10 cellular contexts compared by ENCODE assay signal in genomic region chr6:40586369-40586768, GRCh38. TPM values are rescaled to one million over a fixed set of nuclear protein-coding genes. Genes with fewer than 3 reads are reported as not detected.
A peak's percentile ranks its signal among the peaks of the same experiment; 100 is the strongest.
DNase-seq lines count a peak whose midpoint lies in the region; ATAC-seq and TF ChIP-seq lines count a peak whose summit lies in the region.
"Had no signal": no experiment of that assay in that cellular context is flagged by ENCODE, and none has a peak within 500 bp of the region (broad histone marks: within the 10 kb centered on the region; RNA-seq: fewer than 3 reads in every experiment).

No MANE protein-coding gene starts in this region.

- TF ChIP-seq CTCF in WTC11 (IDR thresholded peaks at IDR 0.05) (no peak), tibial artery (IDR thresholded peaks at IDR 0.05) (no peak)

- CTCF ChIA-PET in WTC11 (lab: Charles Lee) = interaction anchor here (0.6 to 5.4 kb wide), 16 partner anchors 10 to 547 kb away, joined by 3 to 130 read pairs (median 8); no protein-coding TSS in a partner anchor

- DNase-seq in activated naive CD4-positive, alpha-beta T cell (lab: John Stamatoyannopoulos, UW) = no peak
- DNase-seq in WTC11 (ENCODE audit: low spot score) (peak; percentile 16), tibial artery (no peak), NCI-H1417 treated with DMSO at 0.1 percent for 48 hours (lab: John Stamatoyannopoulos, UW) (no peak), aorta (no peak), pons (ENCODE audit: low spot score) (no peak)
- DNase-seq: NCI-H1436 treated with DMSO at 0.1 percent for 48 hours had no signal

- ATAC-seq in WTC11 (peak; percentile 2), aorta (ENCODE audit: low FRiP score) (no peak)

- H3K9me3 ChIP-seq in tibial artery = no peaks in the 10 kb centered on the region
- no peaks in the 10 kb centered on the region for H3K9me3 ChIP-seq in aorta (ENCODE audit: control insufficient read depth, low read length)

- H3K27ac ChIP-seq in layer of hippocampus (ENCODE audit: low read depth, low read length) (peak overlapping the region; percentile 46), tibial artery (no peak overlapping the region), aorta (ENCODE audit: low read depth in 1 of 2, low read length in 2 of 2) (no peak overlapping the region)

- H3K27me3 ChIP-seq in layer of hippocampus (ENCODE audit: control insufficient read depth, insufficient read depth, low read length) (peaks cover 11% of the 10 kb centered on the region), tibial artery (peaks cover 0 to 69% of the 10 kb centered on the region in 2 donors), aorta (ENCODE audit: control insufficient read depth in 1 of 2, insufficient read depth in 2 of 2, low read length in 1 of 2) (no peaks in the 10 kb centered on the region)

- POLR2A ChIA-PET in WTC11 (lab: Charles Lee) = no interaction called here

- H3K4me1 Mint-ChIP-seq in activated naive CD4-positive, alpha-beta T cell treated with anti-CD3 and anti-CD28 coated beads, Interleukin-2, amount 50 U/mL, for 24 hours = peaks cover 32% of the 10 kb centered on the region
- H3K4me1 Mint-ChIP-seq in WTC11 = peaks cover 40% of the 10 kb centered on the region

- no peak overlapping the region for H3K27ac Mint-ChIP-seq in activated naive CD4-positive, alpha-beta T cell treated with anti-CD3 and anti-CD28 coated beads, Interleukin-2, amount 50 U/mL, for 24 hours
- no peak overlapping the region for H3K27ac Mint-ChIP-seq in WTC11

- no peaks in the 10 kb centered on the region for H3K9me3 Mint-ChIP-seq in activated naive CD4-positive, alpha-beta T cell treated with anti-CD3 and anti-CD28 coated beads, Interleukin-2, amount 50 U/mL, for 24 hours
- H3K9me3 Mint-ChIP-seq in WTC11 = no peaks in the 10 kb centered on the region

- no peaks in the 10 kb centered on the region for H3K36me3 ChIP-seq in tibial artery
- H3K36me3 ChIP-seq in aorta (ENCODE audit: control insufficient read depth in 1 of 2, insufficient read depth in 2 of 2, low read length in 1 of 2) = no peaks in the 10 kb centered on the region

- WGBS in aorta, 2 donors = 9 to 10% methylated on average over 15 of the region's 15 CpGs

- H3K4me1 ChIP-seq in tibial artery = peaks cover 0 to 25% (median 20%) of the 10 kb centered on the region in 4 donors
- no peaks in the 10 kb centered on the region for H3K4me1 ChIP-seq in aorta (ENCODE audit: control insufficient read depth in 1 of 2, insufficient read depth in 2 of 2, low read length in 2 of 2)

- peaks cover 4% of the 10 kb centered on the region for H3K27me3 Mint-ChIP-seq in activated naive CD4-positive, alpha-beta T cell treated with anti-CD3 and anti-CD28 coated beads, Interleukin-2, amount 50 U/mL, for 24 hours
- peaks cover 49% of the 10 kb centered on the region for H3K27me3 Mint-ChIP-seq in WTC11 (ENCODE audit: low read depth)

- intact Hi-C loops in tibial artery (cut with DNase I; ENCODE audit: low total_unique reads) (no loop called here), aorta (cut with DNase I) (loop anchor here in 1 of 2 donors (5.0 kb wide), 1 partner anchor 604 kb away; no protein-coding TSS in a partner anchor)

- H3K4me3 ChIP-seq in tibial artery (peak overlapping the region; percentile 45 to 55), aorta (ENCODE audit: low read length in 2 of 2) (no peak overlapping the region)

- no peaks in the 10 kb centered on the region for H3K36me3 Mint-ChIP-seq in activated naive CD4-positive, alpha-beta T cell treated with anti-CD3 and anti-CD28 coated beads, Interleukin-2, amount 50 U/mL, for 24 hours
- no peaks in the 10 kb centered on the region for H3K36me3 Mint-ChIP-seq in WTC11

- peak overlapping the region; percentile 84 for H3K4me3 Mint-ChIP-seq in activated naive CD4-positive, alpha-beta T cell treated with anti-CD3 and anti-CD28 coated beads, Interleukin-2, amount 50 U/mL, for 24 hours
- peak overlapping the region; percentile 80 for H3K4me3 Mint-ChIP-seq in WTC11

TF ChIP-seq in WTC11, 78 proteins besides CTCF, POLR2A, EP300 and RAD21:
- TF ChIP-seq PRDM15 (CRISPR knock-in tag; IDR thresholded peaks at IDR 0.05) (peak; percentile 9; the same call in 1 of the 2 replicates), FOXP4 (CRISPR knock-in tag; IDR thresholded peaks at IDR 0.05) (0 out of 2 replicates have a peak, but pooled peaks have one; percentile 34), FOXK1 (CRISPR knock-in tag; IDR thresholded peaks at IDR 0.05) (no peak), GTF2I (CRISPR knock-in tag; conservative IDR thresholded peaks at IDR 0.05) (no peak), GABPB1 (CRISPR knock-in tag; IDR thresholded peaks at IDR 0.05) (no peak), NR2C2 (CRISPR knock-in tag; IDR thresholded peaks at IDR 0.05) (no peak), ZNF263 (CRISPR knock-in tag; IDR thresholded peaks at IDR 0.05; ENCODE audit: low read depth) (no peak), SMAD4 (CRISPR knock-in tag; IDR thresholded peaks at IDR 0.05) (no peak)

RNA-seq across cellular contexts. Expression of gene LRFN2, which starts 0.8 kb away (rescaled TPM):
- total RNA-seq in WTC11 (2021) (1.3 to 1.6 TPM (median 1.4 TPM) in 3 replicates), aorta (not detected)
- polyA plus RNA-seq in aorta = not detected
- total RNA-seq: lung microvascular endothelial cell had no signal

Comparison
In these comparisons a context has a peak if more than half of its experiments do, and no peak if none do; other contexts are left out.
1. H3K4me3 ChIP-seq: peak in tibial artery (2 of 2); none in aorta (0 of 2).